In genomic region chr20:49501917-49502316, GRCh38 we compare ENCODE assay signal across 1 cellular context.
TF ChIP-seq lines count a peak whose summit lies in the region.

No MANE protein-coding gene starts in this region.

TF ChIP-seq in K562, 482 proteins besides CTCF, POLR2A, EP300 and RAD21 (continued from another document):
- TF ChIP-seq ZBTB34 (CRISPR knock-in tag; IDR thresholded peaks at IDR 0.05) = no peak
- peak; percentile 86 for TF ChIP-seq TOE1 (IDR thresholded peaks at IDR 0.05; ENCODE audit: borderline replicate concordance)
- no peak for TF ChIP-seq TOE1 (CRISPR knock-in tag; IDR thresholded peaks at IDR 0.05; ENCODE audit: borderline replicate concordance, low read depth)
- peak; percentile 76 for TF ChIP-seq RAD51 (IDR thresholded peaks at IDR 0.05; ENCODE audit: borderline replicate concordance, low read depth)
- no peak for TF ChIP-seq SMARCE1 (IDR thresholded peaks at IDR 0.05)
- TF ChIP-seq HCFC1 (IDR thresholded peaks at IDR 0.05; ENCODE audit: low read depth, low read length) = peak; percentile 84
- TF ChIP-seq USF2 (CRISPR knock-in tag; IDR thresholded peaks at IDR 0.05) = peak; percentile 81
- TF ChIP-seq HLTF (IDR thresholded peaks at IDR 0.05) = peak; percentile 60; the same call in 1 of the 2 replicates
- peak; percentile 54 to 58; a peak in 3 of 4 replicates for TF ChIP-seq SIX5 (IDR thresholded peaks at IDR 0.05; ENCODE audit: borderline replicate concordance in 1 of 2, insufficient read depth in 1 of 2, low read depth in 1 of 2, low read length in 2 of 2)
- peak; percentile 65 for TF ChIP-seq NFYB (IDR thresholded peaks at IDR 0.05; ENCODE audit: extremely low read depth, insufficient read length)
- TF ChIP-seq HNRNPLL (IDR thresholded peaks at IDR 0.05; ENCODE audit: low read depth, low read length, poor library complexity, severe bottlenecking) = no peak
- TF ChIP-seq ZNF143 (CRISPR knock-in tag; IDR thresholded peaks at IDR 0.05) = peak; percentile 76
- peak in 1 of 3 experiments; percentile 29 for TF ChIP-seq YY1 (IDR thresholded peaks at IDR 0.05; ENCODE audit: borderline replicate concordance in 1 of 3, control insufficient read depth in 1 of 3, extremely low read depth in 1 of 3, insufficient read depth in 3 of 3, insufficient read length in 1 of 3, insufficient replicate concordance in 2 of 3, low read depth in 1 of 3, low read length in 2 of 3)
- TF ChIP-seq RBM25 (IDR thresholded peaks at IDR 0.05; ENCODE audit: low read depth, low read length, severe bottlenecking) = peak; percentile 79
